ENCODE assay signal across 28 cellular contexts in genomic region chr14:98606816-98607215, GRCh38.
"Had no signal": no experiment of that assay in that cellular context is flagged by ENCODE, and none has a peak within 500 bp of the region (broad histone marks: within the 10 kb centered on the region; RNA-seq: fewer than 3 reads in every experiment).

No MANE protein-coding gene starts in this region.

- H3K9me3 ChIP-seq: MG63, SJSA1, SK-N-SH had no signal

- H3K36me3 ChIP-seq: MG63, SJSA1 had no signal

- H3K4me3 Mint-ChIP-seq: activated CD4-positive, alpha-beta T cell treated with anti-CD3 and anti-CD28 coated beads, Interleukin-2, amount 10 ng/mL, durations not matched to agents 24 days and 14 days; activated CD8-positive, alpha-beta T cell treated with anti-CD3 and anti-CD28 coated beads for 36 hours; activated naive CD8-positive, alpha-beta T cell; activated naive CD8-positive, alpha-beta T cell treated with anti-CD3 and anti-CD28 coated beads, Interleukin-2, amount 50 U/mL, for 24 hours; activated T-cell treated with anti-CD3 and anti-CD28 coated beads, Interleukin-2, amount 50 U/mL, for 72 hours; brain; T-helper 1 cell treated with Interleukin-12 subunit alpha and Interleukin-12 subunit beta and Interleukin-4 antibody, amounts not matched to agents 30 μg/mL and 1 μg/mL, for 36 hours; T-helper 2 cell treated with Interferon-gamma antibody and Interleukin-4, amounts not matched to agents 5 μg/mL and 100 μg/mL, for 36 hours had no signal

- H3K36me3 Mint-ChIP-seq: activated naive CD8-positive, alpha-beta T cell; brain had no signal

- H3K9ac ChIP-seq: SK-N-SH had no signal

- H3K4me1 Mint-ChIP-seq: brain had no signal

- DNase-seq: activated CD4-positive, alpha-beta T cell treated with anti-CD3 and anti-CD28 coated beads, Interleukin-2, amount 10 ng/mL, durations not matched to agents 24 days and 14 days; activated CD4-positive, alpha-beta T cell treated with anti-CD3 and anti-CD28 coated beads, Interleukin-2, amount 50 U/mL, for 4 hours; activated CD8-positive, alpha-beta T cell treated with anti-CD3 and anti-CD28 coated beads for 36 hours; activated gamma-delta T cell; activated naive CD8-positive, alpha-beta T cell treated with anti-CD3 and anti-CD28 coated beads, Interleukin-2, amount 50 U/mL, for 24 hours; activated T-cell treated with anti-CD3 and anti-CD28 coated beads, Interleukin-2, amount 50 U/mL, for 1 hour; activated T-cell treated with anti-CD3 and anti-CD28 coated beads, Interleukin-2, amount 50 U/mL, for 72 hours; anterior cingulate cortex; cerebellar nuclear complex; Kasumi-1; KG1; MG63; NCI-H1048; NCI-H1105 treated with DMSO at 0.1 percent for 48 hours; NCI-H1436; NCI-H1694 treated with DMSO at 0.1 percent for 48 hours; NCI-H2029; NCI-H345; NCI-H524 treated with DMSO at 0.1 percent for 48 hours; SHP77 treated with DMSO at 0.1 percent for 48 hours; SK-N-SH had no signal

- H3K27ac Mint-ChIP-seq: activated CD4-positive, alpha-beta T cell treated with anti-CD3 and anti-CD28 coated beads, Interleukin-2, amount 10 ng/mL, durations not matched to agents 24 days and 14 days; activated CD8-positive, alpha-beta T cell treated with anti-CD3 and anti-CD28 coated beads for 36 hours; activated naive CD8-positive, alpha-beta T cell; activated naive CD8-positive, alpha-beta T cell treated with anti-CD3 and anti-CD28 coated beads, Interleukin-2, amount 50 U/mL, for 24 hours; activated T-cell treated with anti-CD3 and anti-CD28 coated beads, Interleukin-2, amount 50 U/mL, for 72 hours; activated T-helper 2 cell treated with anti-CD3 and anti-CD28 coated beads, Interferon-gamma antibody, Interleukin-2, Interleukin-4, amounts not matched to agents 10 μg/mL and 5 μg/mL and 100 μg/mL, durations not matched to agents 14 hours and 24 hours and 36 hours; brain; T-helper 1 cell treated with Interleukin-12 subunit alpha and Interleukin-12 subunit beta and Interleukin-4 antibody, amounts not matched to agents 30 μg/mL and 1 μg/mL, for 36 hours; T-helper 2 cell treated with Interferon-gamma antibody and Interleukin-4, amounts not matched to agents 5 μg/mL and 100 μg/mL, for 36 hours had no signal

- H3K4me2 ChIP-seq: SK-N-SH had no signal

- H3K4me1 ChIP-seq: SJSA1 had no signal

- H3K27ac ChIP-seq: SJSA1 had no signal

- H3K27me3 ChIP-seq: MG63, SJSA1 had no signal

- H3K27me3 Mint-ChIP-seq: activated CD4-positive, alpha-beta T cell treated with anti-CD3 and anti-CD28 coated beads, Interleukin-2, amount 10 ng/mL, durations not matched to agents 24 days and 14 days; activated CD8-positive, alpha-beta T cell treated with anti-CD3 and anti-CD28 coated beads for 36 hours; activated naive CD8-positive, alpha-beta T cell; activated naive CD8-positive, alpha-beta T cell treated with anti-CD3 and anti-CD28 coated beads, Interleukin-2, amount 50 U/mL, for 24 hours; brain had no signal

- H3K9me3 Mint-ChIP-seq: activated CD4-positive, alpha-beta T cell treated with anti-CD3 and anti-CD28 coated beads, Interleukin-2, amount 10 ng/mL, durations not matched to agents 24 days and 14 days; activated CD8-positive, alpha-beta T cell treated with anti-CD3 and anti-CD28 coated beads for 36 hours; activated naive CD8-positive, alpha-beta T cell treated with anti-CD3 and anti-CD28 coated beads, Interleukin-2, amount 50 U/mL, for 24 hours; activated T-cell treated with anti-CD3 and anti-CD28 coated beads, Interleukin-2, amount 50 U/mL, for 72 hours; activated T-helper 2 cell treated with anti-CD3 and anti-CD28 coated beads, Interferon-gamma antibody, Interleukin-2, Interleukin-4, amounts not matched to agents 10 μg/mL and 5 μg/mL and 100 μg/mL, durations not matched to agents 14 hours and 24 hours and 36 hours; T-helper 1 cell treated with Interleukin-12 subunit alpha and Interleukin-12 subunit beta and Interleukin-4 antibody, amounts not matched to agents 30 μg/mL and 1 μg/mL, for 36 hours; T-helper 2 cell treated with Interferon-gamma antibody and Interleukin-4, amounts not matched to agents 5 μg/mL and 100 μg/mL, for 36 hours had no signal

- ATAC-seq: activated CD8-positive, alpha-beta T cell treated with anti-CD3 and anti-CD28 coated beads for 36 hours; activated naive CD8-positive, alpha-beta T cell treated with anti-CD3 and anti-CD28 coated beads, Interleukin-2, amount 50 U/mL, for 24 hours; activated T-cell treated with anti-CD3 and anti-CD28 coated beads, Interleukin-2, amount 50 U/mL, for 72 hours; Panc1 had no signal

- H3K4me3 ChIP-seq: MG63, SJSA1 had no signal
